18 cellular contexts compared by ENCODE assay signal in genomic region chr10:109647627-109648026, GRCh38.
DNase-seq lines count a peak whose midpoint lies in the region; ATAC-seq and TF ChIP-seq lines count a peak whose summit lies in the region.
"Had no signal": no experiment of that assay in that cellular context is flagged by ENCODE, and none has a peak within 500 bp of the region (broad histone marks: within the 10 kb centered on the region; RNA-seq: fewer than 3 reads in every experiment).

No MANE protein-coding gene starts in this region.

- H3K4me3 ChIP-seq in GM12865 (ENCODE audit: low read depth, low read length): no peak overlapping the region
- no peak overlapping the region for H3K4me3 ChIP-seq in OCI-LY1 (ENCODE audit: low read depth, low read length, poor library complexity, severe bottlenecking)
- H3K4me3 ChIP-seq: smooth muscle cell, vagina had no signal

- H3K27me3 ChIP-seq in OCI-LY1 (ENCODE audit: insufficient read depth, low read length): no peaks in the 10 kb centered on the region
- H3K27me3 ChIP-seq: vagina had no signal

- no peaks in the 10 kb centered on the region for H3K9me3 ChIP-seq in OCI-LY1 (ENCODE audit: low read length)
- H3K9me3 ChIP-seq: vagina had no signal

- H3K9me2 ChIP-seq in OCI-LY1 (ENCODE audit: low read depth, low read length): no peaks in the 10 kb centered on the region

- H3K27ac ChIP-seq in OCI-LY1 (ENCODE audit: low read depth, low read length, poor library complexity, severe bottlenecking): no peak overlapping the region
- H3K27ac ChIP-seq: KMS-11, vagina had no signal

- H3K79me2 ChIP-seq in OCI-LY1 (ENCODE audit: insufficient read depth, low read length): no peaks in the 10 kb centered on the region

- ATAC-seq in GM19467 (IDR thresholded peaks at IDR 0.05; ENCODE audit: unreplicated experiment): no peak
- ATAC-seq: left cardiac atrium had no signal

- peak; percentile 2 for TF ChIP-seq CTCF in GM12865 (IDR thresholded peaks at IDR 0.05; ENCODE audit: insufficient read depth, low read depth, low read length, missing control alignments)
- peak; percentile 33; the same call in 1 of the 2 replicates for TF ChIP-seq CTCF in OCI-LY1 (IDR thresholded peaks at IDR 0.05; ENCODE audit: low read length)

- H3K36me3 ChIP-seq in OCI-LY1 (ENCODE audit: insufficient read depth, low read length): no peaks in the 10 kb centered on the region
- H3K36me3 ChIP-seq: vagina had no signal

- DNase-seq in GM12865 (ENCODE audit: low read depth) (no peak), HT-29 (ENCODE audit: low spot score) (peak; percentile 31), iPS-NIHi7 (ENCODE audit: extremely low spot score) (peak; percentile 22), OCI-M2 (lab: John Stamatoyannopoulos, UW; ENCODE audit: unreplicated experiment) (no peak), GM19238 (ENCODE audit: insufficient read length, low spot score) (no peak)
- DNase-seq: activated CD4-positive, CD25-positive, alpha-beta regulatory T cell treated with anti-CD3 and anti-CD28 coated beads, Interleukin-2, amount 50 U/mL, for 72 hours; dermis blood vessel endothelial cell; left cardiac atrium; midbrain; NCI-H1436 treated with DMSO at 0.1 percent for 48 hours; SHP77; stimulated activated CD4-positive, alpha-beta T cell treated with anti-CD3 and anti-CD28 coated beads, Interleukin-4, amount 100 ng/mL, for 24 hours; T-helper 2 cell had no signal

- no peaks in the 10 kb centered on the region for H3K4me1 ChIP-seq in OCI-LY1 (ENCODE audit: insufficient read depth, low read length, severe bottlenecking)
- H3K4me1 ChIP-seq: vagina had no signal

- H4K20me1 ChIP-seq in OCI-LY1 (ENCODE audit: insufficient read depth, low read length): no peaks in the 10 kb centered on the region

- H3K4me2 ChIP-seq in OCI-LY1 (ENCODE audit: low read length): no peak overlapping the region
- H3K4me2 ChIP-seq: KMS-11, smooth muscle cell had no signal

- no peak overlapping the region for H2AFZ ChIP-seq in OCI-LY1 (ENCODE audit: low read length)

- H3F3A ChIP-seq in OCI-LY1 (ENCODE audit: insufficient read depth, low read length): no peaks in the 10 kb centered on the region

- H3K9ac ChIP-seq in OCI-LY1 (ENCODE audit: low read length): no peak overlapping the region
- H3K9ac ChIP-seq: KMS-11 had no signal

Comparison
In these comparisons a context has a peak if more than half of its experiments do, and no peak if none do; other contexts are left out.
1. DNase-seq: peak in HT-29 (single experiment) and iPS-NIHi7 (single experiment); none in GM12865 (single experiment), OCI-M2 (single experiment) and GM19238 (single experiment).